In genomic region chrX:71912156-71912555, GRCh38 we compare ENCODE assay signal across 11 cellular contexts. TPM values are rescaled to one million over a fixed set of nuclear protein-coding genes. Genes with fewer than 3 reads are reported as not detected.
A peak's percentile ranks its signal among the peaks of the same experiment; 100 is the strongest.
DNase-seq lines count a peak whose midpoint lies in the region; ATAC-seq and TF ChIP-seq lines count a peak whose summit lies in the region.
"Had no signal": no experiment of that assay in that cellular context is flagged by ENCODE, and none has a peak within 500 bp of the region (broad histone marks: within the 10 kb centered on the region; RNA-seq: fewer than 3 reads in every experiment).

No MANE protein-coding gene starts in this region.

- WGBS in psoas muscle, 3 donors, result 47 to 65% (median 48%) methylated on average over 7 of the region's 7 CpGs

- no peaks in the 10 kb centered on the region for H3K4me1 Mint-ChIP-seq in activated naive CD8-positive, alpha-beta T cell treated with anti-CD3 and anti-CD28 coated beads for 36 hours
- H3K4me1 Mint-ChIP-seq in activated naive CD4-positive, alpha-beta T cell treated with anti-CD3 and anti-CD28 coated beads, Interleukin-2, amount 10 ng/mL, durations not matched to agents 7 days and 5 days, result no peaks in the 10 kb centered on the region

- no peak overlapping the region for H3K27ac Mint-ChIP-seq in activated naive CD8-positive, alpha-beta T cell treated with anti-CD3 and anti-CD28 coated beads for 36 hours
- no peak overlapping the region for H3K27ac Mint-ChIP-seq in activated naive CD4-positive, alpha-beta T cell treated with anti-CD3 and anti-CD28 coated beads, Interleukin-2, amount 10 ng/mL, durations not matched to agents 7 days and 5 days

- H3K27me3 Mint-ChIP-seq in activated naive CD8-positive, alpha-beta T cell treated with anti-CD3 and anti-CD28 coated beads for 36 hours, result peaks cover 50% of the 10 kb centered on the region
- peaks cover 75% of the 10 kb centered on the region for H3K27me3 Mint-ChIP-seq in activated naive CD4-positive, alpha-beta T cell treated with anti-CD3 and anti-CD28 coated beads, Interleukin-2, amount 10 ng/mL, durations not matched to agents 7 days and 5 days

- no peaks in the 10 kb centered on the region for H3K9me3 ChIP-seq in ES-I3 (ENCODE audit: control insufficient read depth, insufficient read depth, low read length)
- H3K9me3 ChIP-seq in iPS-15b (ENCODE audit: control insufficient read depth, insufficient read depth, low read length), result no peaks in the 10 kb centered on the region
- no peaks in the 10 kb centered on the region for H3K9me3 ChIP-seq in psoas muscle
- H3K9me3 ChIP-seq: neutrophil had no signal

- no peaks in the 10 kb centered on the region for H3K36me3 Mint-ChIP-seq in activated naive CD8-positive, alpha-beta T cell treated with anti-CD3 and anti-CD28 coated beads for 36 hours
- H3K36me3 Mint-ChIP-seq in activated naive CD4-positive, alpha-beta T cell treated with anti-CD3 and anti-CD28 coated beads, Interleukin-2, amount 10 ng/mL, durations not matched to agents 7 days and 5 days, result no peaks in the 10 kb centered on the region

- ATAC-seq in psoas muscle (no peak), HG03039 (IDR thresholded peaks at IDR 0.05; ENCODE audit: unreplicated experiment) (no peak), GM19324 (IDR thresholded peaks at IDR 0.05; ENCODE audit: low FRiP score, unreplicated experiment) (no peak), GM18870 (IDR thresholded peaks at IDR 0.05; ENCODE audit: unreplicated experiment) (no peak)

- H3K27me3 ChIP-seq in iPS-15b (ENCODE audit: control insufficient read depth, insufficient read depth, low read length) (no peaks in the 10 kb centered on the region), psoas muscle (ENCODE audit: insufficient read depth in 3 of 3, low read length in 2 of 3) (peaks cover 0 to 45% (median 0%) of the 10 kb centered on the region in 3 donors)

- H3K4me3 ChIP-seq in iPS-15b (ENCODE audit: low read depth, low read length) (peak overlapping the region; percentile 63), psoas muscle (peak overlapping the region; percentile 55)

- peak overlapping the region; percentile 10 for H3K4me3 Mint-ChIP-seq in activated naive CD8-positive, alpha-beta T cell treated with anti-CD3 and anti-CD28 coated beads for 36 hours
- no peak overlapping the region for H3K4me3 Mint-ChIP-seq in activated naive CD4-positive, alpha-beta T cell treated with anti-CD3 and anti-CD28 coated beads, Interleukin-2, amount 10 ng/mL, durations not matched to agents 7 days and 5 days

- H3K9ac ChIP-seq in ES-I3 (ENCODE audit: low read depth, low read length), result peak overlapping the region; percentile 96
- H3K9ac ChIP-seq in iPS-15b (ENCODE audit: low read depth, low read length), result peak overlapping the region; percentile 54

- CTCF ChIA-PET in activated naive CD4-positive, alpha-beta T cell treated with anti-CD3 and anti-CD28 coated beads, Interleukin-2, amount 10 ng/mL, durations not matched to agents 7 days and 5 days (lab: Charles Lee), result interaction anchor here (1.7 kb wide), 1 partner anchor 7 kb away, joined by 5 read pairs; no protein-coding TSS in a partner anchor

- H3K9me3 Mint-ChIP-seq in activated naive CD8-positive, alpha-beta T cell treated with anti-CD3 and anti-CD28 coated beads for 36 hours, result no peaks in the 10 kb centered on the region
- H3K9me3 Mint-ChIP-seq in activated naive CD4-positive, alpha-beta T cell treated with anti-CD3 and anti-CD28 coated beads, Interleukin-2, amount 10 ng/mL, durations not matched to agents 7 days and 5 days, result no peaks in the 10 kb centered on the region

- H3K36me3 ChIP-seq in ES-I3 (ENCODE audit: insufficient read depth, low read length), result peaks cover 3% of the 10 kb centered on the region; the same call in 1 of the 2 replicates
- no peaks in the 10 kb centered on the region for H3K36me3 ChIP-seq in iPS-15b (ENCODE audit: control insufficient read depth, insufficient read depth, low read length)
- H3K36me3 ChIP-seq in psoas muscle (ENCODE audit: insufficient read depth in 1 of 2, low read depth in 1 of 2), result no peaks in the 10 kb centered on the region
- H3K36me3 ChIP-seq: neutrophil had no signal

- no peak overlapping the region for H3K27ac ChIP-seq in psoas muscle
- H3K27ac ChIP-seq: C4-2B, neutrophil had no signal

- no peak for DNase-seq in activated naive CD8-positive, alpha-beta T cell treated with anti-CD3 and anti-CD28 coated beads for 36 hours
- no peak for DNase-seq in psoas muscle
- no peak for DNase-seq in activated naive CD4-positive, alpha-beta T cell treated with anti-CD3 and anti-CD28 coated beads, Interleukin-2, amount 10 ng/mL, durations not matched to agents 7 days and 5 days
- DNase-seq: NCI-H1092 had no signal

- TF ChIP-seq CTCF in psoas muscle (IDR thresholded peaks at IDR 0.05), result no peak

- H3K4me1 ChIP-seq in ES-I3 (ENCODE audit: insufficient read depth, low read length) (peaks cover 52% of the 10 kb centered on the region), iPS-15b (ENCODE audit: control insufficient read depth, insufficient read depth, low read length) (peaks cover 2% of the 10 kb centered on the region), psoas muscle (no peaks in the 10 kb centered on the region)

- intact Hi-C loops in psoas muscle (cut with DNase I), result no loop called here

RNA-seq across cellular contexts. Expression of gene NHSL2, which starts 1.5 kb away (rescaled TPM):
- total RNA-seq in activated naive CD8-positive, alpha-beta T cell treated with anti-CD3 and anti-CD28 coated beads for 36 hours, result under 1 TPM; 0.10 to 0.31 TPM
- total RNA-seq in psoas muscle, result 1 to 10 TPM; 1.9 to 4.4 (median 3.4) TPM
- under 1 TPM; 0.30 to 0.48 (median 0.40) TPM for polyA plus RNA-seq in psoas muscle
